ENCODE assay signal across 8 cellular contexts in the genomic region with DNA sequence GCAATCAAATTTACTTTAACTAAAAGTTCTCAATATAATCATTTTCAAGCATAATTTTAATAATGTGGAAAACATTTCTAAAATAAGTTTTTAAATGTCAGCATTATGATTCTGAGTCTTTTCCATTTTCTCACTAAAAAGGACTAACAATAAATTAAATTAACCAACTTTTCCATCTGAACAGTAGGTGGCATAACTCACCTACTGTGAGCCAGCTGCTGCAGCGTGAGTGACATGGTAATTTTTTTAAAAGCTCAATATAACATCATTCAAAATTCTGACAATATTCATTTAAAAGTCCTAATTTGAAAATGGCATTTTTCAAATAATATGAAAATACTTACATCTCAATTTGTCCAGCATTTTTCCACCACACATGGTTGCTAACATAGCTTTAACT.
DNase-seq lines count a peak whose midpoint lies in the region; ATAC-seq and TF ChIP-seq lines count a peak whose summit lies in the region.

No MANE protein-coding gene starts in this region.

- H3K9me3 ChIP-seq in OCI-LY3 (ENCODE audit: insufficient read depth, low read length), result no peaks in the 10 kb centered on the region

- H3K27me3 ChIP-seq in OCI-LY3 (ENCODE audit: low read depth, low read length), result no peaks in the 10 kb centered on the region

- no peak for TF ChIP-seq POLR2A in erythroblast (IDR thresholded peaks at IDR 0.05; ENCODE audit: low read length)

- DNase-seq in AML-193 (lab: John Stamatoyannopoulos, UW) (peak; percentile 44 to 63), erythroblast (lab: John Stamatoyannopoulos, UW) (peak; percentile 39 to 56), renal cortical epithelial cell (ENCODE audit: low read depth) (peak; percentile 48), retina (no peak)

- H3K27ac ChIP-seq in OCI-LY3 (ENCODE audit: low read length), result no peak overlapping the region

- no peak overlapping the region for H2AFZ ChIP-seq in OCI-LY3 (ENCODE audit: low read depth, low read length)

- no peak overlapping the region for H3K4me3 ChIP-seq in GM12875 (ENCODE audit: low read depth, low read length)
- H3K4me3 ChIP-seq in OCI-LY3 (ENCODE audit: low read length), result no peak overlapping the region

- peak; percentile 26; the same call in 1 of the 2 replicates for TF ChIP-seq CTCF in GM12875 (IDR thresholded peaks at IDR 0.05; ENCODE audit: borderline replicate concordance, insufficient read depth, low read depth, low read length)
- peak; percentile 76 for TF ChIP-seq CTCF in OCI-LY3 (IDR thresholded peaks at IDR 0.05; ENCODE audit: low read depth, low read length)

- H3K79me2 ChIP-seq in OCI-LY3 (ENCODE audit: low read length), result no peaks in the 10 kb centered on the region

- H3K4me2 ChIP-seq in OCI-LY3 (ENCODE audit: low read length), result no peak overlapping the region

- no peak for ATAC-seq in GM21529 (IDR thresholded peaks at IDR 0.05; ENCODE audit: unreplicated experiment)
- no peak for ATAC-seq in GM18502 (IDR thresholded peaks at IDR 0.05; ENCODE audit: poor library complexity, unreplicated experiment)

- peaks cover 34% of the 10 kb centered on the region for H3K4me1 ChIP-seq in OCI-LY3 (ENCODE audit: low read length)

- no peaks in the 10 kb centered on the region for H3K36me3 ChIP-seq in OCI-LY3 (replicated peaks; ENCODE audit: low read depth, low read length)

- no peak overlapping the region for H3K9ac ChIP-seq in OCI-LY3 (ENCODE audit: low read length)

- H4K20me1 ChIP-seq in OCI-LY3 (ENCODE audit: insufficient read depth, low read length), result no peaks in the 10 kb centered on the region
